In the genomic region with DNA sequence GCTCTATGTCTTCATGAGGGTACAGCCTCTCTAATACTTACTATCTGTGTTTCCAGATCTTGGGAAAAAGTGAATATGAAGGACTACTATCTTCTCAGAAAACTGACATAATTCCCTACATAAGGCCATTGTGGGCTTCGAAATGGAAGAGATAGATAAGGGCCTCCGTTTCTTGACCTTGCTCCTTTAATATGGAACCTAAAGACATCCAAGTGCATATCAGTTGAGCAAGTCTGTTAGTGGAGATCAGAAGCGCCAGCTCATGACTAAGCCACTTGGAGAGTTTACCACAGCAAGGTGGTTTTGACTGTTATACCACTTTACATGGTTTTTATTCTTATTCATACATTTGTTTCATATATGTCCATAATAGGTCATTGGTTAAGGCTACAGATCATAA, we compare ENCODE assay signal across 23 cellular contexts. TPM values are rescaled to one million over a fixed set of nuclear protein-coding genes. Genes with fewer than 3 reads are reported as not detected.
"Had no signal": no experiment of that assay in that cellular context is flagged by ENCODE, and none has a peak within 500 bp of the region (broad histone marks: within the 10 kb centered on the region; RNA-seq: fewer than 3 reads in every experiment).

No MANE protein-coding gene starts in this region.

- H3K36me3 Mint-ChIP-seq: activated naive CD8-positive, alpha-beta T cell treated with anti-CD3 and anti-CD28 coated beads for 36 hours; brain; immature natural killer cell; naive B cell; neural progenitor cell; T-cell had no signal

- H3K4me1 ChIP-seq: neural progenitor cell, psoas muscle, spleen, stomach, testis, upper lobe of left lung had no signal

- H3K9me3 ChIP-seq: psoas muscle, spleen, stomach, testis, upper lobe of left lung had no signal

- ATAC-seq: left cardiac atrium, psoas muscle, sciatic nerve, T-cell had no signal

- H3K27ac ChIP-seq: neural progenitor cell, psoas muscle, spleen, stomach, testis, upper lobe of left lung had no signal

- H3K36me3 ChIP-seq: neural progenitor cell, spleen, stomach, upper lobe of left lung had no signal

- H3K27ac Mint-ChIP-seq: activated B cell treated with CpG ODN at 0.5 μM for 24 hours; activated naive CD8-positive, alpha-beta T cell treated with anti-CD3 and anti-CD28 coated beads for 36 hours; brain; immature natural killer cell; naive B cell; neural progenitor cell; T-cell had no signal

- H3K27me3 ChIP-seq: neural progenitor cell, testis, upper lobe of left lung had no signal

- H3K4me1 Mint-ChIP-seq: activated B cell treated with CpG ODN at 0.5 μM for 24 hours, brain, immature natural killer cell, naive B cell, neural progenitor cell had no signal

- FAIRE-seq: endothelial cell of umbilical vein had no signal

- DNase-seq: activated B cell treated with CpG ODN at 0.5 μM for 24 hours; activated CD4-positive, alpha-beta T cell treated with anti-CD3 and anti-CD28 coated beads for 48 hours; activated CD8-positive, alpha-beta memory T cell treated with anti-CD3 and anti-CD28 coated beads for 24 hours; activated naive CD8-positive, alpha-beta T cell treated with anti-CD3 and anti-CD28 coated beads for 36 hours; cerebellar nuclear complex; effector CD8-positive, alpha-beta T cell; foreskin melanocyte; immature natural killer cell; left cardiac atrium; naive B cell; psoas muscle; spleen; stomach; T-cell; T-helper 9 cell; testis; upper lobe of left lung had no signal

- H3K4me3 Mint-ChIP-seq: activated B cell treated with CpG ODN at 0.5 μM for 24 hours; activated naive CD8-positive, alpha-beta T cell treated with anti-CD3 and anti-CD28 coated beads for 36 hours; brain; immature natural killer cell; naive B cell; neural progenitor cell; T-cell had no signal

- H3K9me3 Mint-ChIP-seq: activated B cell treated with CpG ODN at 0.5 μM for 24 hours; activated naive CD8-positive, alpha-beta T cell treated with anti-CD3 and anti-CD28 coated beads for 36 hours; neural progenitor cell had no signal

- H3K4me2 ChIP-seq: neural progenitor cell had no signal

- H3K4me3 ChIP-seq: lung, neural progenitor cell, psoas muscle, spleen, stomach, testis, upper lobe of left lung had no signal

- H2AFZ ChIP-seq: neural progenitor cell had no signal

- H3K9ac ChIP-seq: neural progenitor cell had no signal

RNA-seq across cellular contexts. Expression of a gene that starts 35.3 kb away (rescaled TPM):
- total RNA-seq: activated B cell treated with CpG ODN at 0.5 μM for 24 hours; activated naive CD8-positive, alpha-beta T cell treated with anti-CD3 and anti-CD28 coated beads for 36 hours; endothelial cell of umbilical vein; osteocyte had no signal
- polyA plus RNA-seq: endothelial cell of umbilical vein had no signal
